Comparison of ENCODE assay signal across 34 cellular contexts in the genomic region with DNA sequence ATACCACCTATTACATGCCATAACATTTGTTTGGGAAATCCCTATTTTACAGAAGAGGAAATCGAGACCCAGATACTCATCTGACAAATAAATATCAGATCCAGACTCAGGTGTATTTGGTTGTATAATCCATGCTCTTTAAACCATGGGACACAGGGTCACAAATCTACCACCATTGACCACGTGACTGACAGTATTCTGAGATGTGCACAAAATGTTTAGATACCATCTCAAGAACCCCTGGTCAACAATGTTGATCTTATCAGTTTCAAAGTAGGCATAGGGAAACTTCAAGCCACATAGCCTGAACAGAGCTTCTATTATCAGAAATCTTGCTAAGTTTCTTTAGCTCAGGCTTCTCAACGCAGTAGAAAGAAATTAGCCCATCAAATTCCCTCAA.
"Had no signal": no experiment of that assay in that cellular context is flagged by ENCODE, and none has a peak within 500 bp of the region (broad histone marks: within the 10 kb centered on the region; RNA-seq: fewer than 3 reads in every experiment).

No MANE protein-coding gene starts in this region.

- H3K27me3 ChIP-seq: adrenal gland, body of pancreas, esophagus squamous epithelium, gastroesophageal sphincter, heart left ventricle had no signal

- FAIRE-seq: colon, endothelial cell of umbilical vein had no signal

- H3K36me3 ChIP-seq: adrenal gland, esophagus squamous epithelium, gastroesophageal sphincter, heart left ventricle, WERI-Rb-1 had no signal

- H3K9me3 ChIP-seq: body of pancreas, esophagus squamous epithelium, gastroesophageal sphincter, heart left ventricle had no signal

- DNase-seq: activated CD4-positive, alpha-beta memory T cell treated with anti-CD3 and anti-CD28 coated beads for 36 hours; activated CD4-positive, alpha-beta T cell treated with anti-CD3 and anti-CD28 coated beads for 36 hours; activated CD4-positive, alpha-beta T cell treated with anti-CD3 and anti-CD28 coated beads, Interleukin-2, amount 10 ng/mL, durations not matched to agents 24 days and 14 days; activated CD4-positive, CD25-positive, alpha-beta regulatory T cell; activated CD4-positive, CD25-positive, alpha-beta regulatory T cell treated with anti-CD3 and anti-CD28 coated beads, Interleukin-2, amount 50 U/mL, for 72 hours; activated CD8-positive, alpha-beta memory T cell treated with anti-CD3 and anti-CD28 coated beads, Interleukin-2, amount 10 ng/mL, durations not matched to agents 7 days and 5 days; activated CD8-positive, alpha-beta memory T cell treated with anti-CD3 and anti-CD28 coated beads, Interleukin-2, amount 50 U/mL, for 4 hours; activated CD8-positive, alpha-beta T cell treated with anti-CD3 and anti-CD28 coated beads, Interleukin-2, amount 10 ng/mL, durations not matched to agents 7 days and 5 days; activated effector memory CD4-positive, alpha-beta T cell treated with anti-CD3 and anti-CD28 coated beads, Interleukin-2, amount 50 U/mL, for 16 hours; activated naive CD4-positive, alpha-beta T cell treated with anti-CD3 and anti-CD28 coated beads for 36 hours; activated naive CD8-positive, alpha-beta T cell treated with anti-CD3 and anti-CD28 coated beads for 36 hours; activated naive CD8-positive, alpha-beta T cell treated with anti-CD3 and anti-CD28 coated beads, Interleukin-2, amount 50 U/mL, for 24 hours; activated T-cell treated with anti-CD3 and anti-CD28 coated beads, Interleukin-2, amount 50 U/mL, for 1 hour; activated T-cell treated with anti-CD3 and anti-CD28 coated beads, Interleukin-2, amount 50 U/mL, for 48 hours; adrenal gland; amygdala; aorta; body of pancreas; caudate nucleus; cortex of kidney; dermis blood vessel endothelial cell; effector CD4-positive, alpha-beta T cell; effector memory CD8-positive, alpha-beta T cell; esophagus squamous epithelium; foreskin melanocyte; heart left ventricle; T-helper 1 cell; T-helper 17 cell; T1000; WERI-Rb-1 had no signal

- H3K27ac ChIP-seq: adrenal gland, body of pancreas, epithelial cell of prostate, esophagus squamous epithelium, gastroesophageal sphincter, heart left ventricle, WERI-Rb-1 had no signal

- H3K4me3 ChIP-seq: adrenal gland, body of pancreas, esophagus squamous epithelium, gastroesophageal sphincter, heart left ventricle had no signal

- H3K4me1 ChIP-seq: body of pancreas, esophagus squamous epithelium, gastroesophageal sphincter had no signal

- ATAC-seq: activated CD4-positive, alpha-beta T cell treated with anti-CD3 and anti-CD28 coated beads for 36 hours; activated CD8-positive, alpha-beta memory T cell treated with anti-CD3 and anti-CD28 coated beads, Interleukin-2, amount 10 ng/mL, durations not matched to agents 7 days and 5 days; activated CD8-positive, alpha-beta T cell treated with anti-CD3 and anti-CD28 coated beads, Interleukin-2, amount 10 ng/mL, durations not matched to agents 7 days and 5 days; activated naive CD8-positive, alpha-beta T cell treated with anti-CD3 and anti-CD28 coated beads, Interleukin-2, amount 50 U/mL, for 24 hours; body of pancreas; effector memory CD8-positive, alpha-beta T cell; gastroesophageal sphincter; heart left ventricle; T-helper 17 cell had no signal
